29 cellular contexts compared by ENCODE assay signal in genomic region chr10:48451969-48452878, GRCh38.
DNase-seq lines count a peak whose midpoint lies in the region; ATAC-seq and TF ChIP-seq lines count a peak whose summit lies in the region.
"Had no signal": no experiment of that assay in that cellular context is flagged by ENCODE, and none has a peak within 500 bp of the region (broad histone marks: within the 10 kb centered on the region; RNA-seq: fewer than 3 reads in every experiment).

No MANE protein-coding gene starts in this region.

- BruUV-seq in IMR-90 (replicated peaks; lab: Mats Ljungman, UMichigan) = no TSS peak

- no peak overlapping the region for H3K9ac ChIP-seq in IMR-90 (ENCODE audit: low read depth, low read length)

- no peak overlapping the region for H4K5ac ChIP-seq in IMR-90 (ENCODE audit: low read depth, low read length)

- no peak overlapping the region for H3K23ac ChIP-seq in IMR-90 (ENCODE audit: low read depth, low read length)

- H2BK15ac ChIP-seq in IMR-90 (ENCODE audit: low read depth, low read length) = no peak overlapping the region

- TF ChIP-seq POLR2A in IMR-90 (IDR thresholded peaks at IDR 0.05; ENCODE audit: low read depth, low read length) = no peak

- no peaks in the 10 kb centered on the region for H3K9me3 ChIP-seq in left ventricle myocardium inferior (replicated peaks)
- H3K9me3 ChIP-seq in IMR-90 (ENCODE audit: control insufficient read depth, insufficient read depth, low read length) = no peaks in the 10 kb centered on the region
- H3K9me3 ChIP-seq in upper lobe of right lung = no peaks in the 10 kb centered on the region
- H3K9me3 ChIP-seq: BE2C, Caco-2, esophagus squamous epithelium, psoas muscle had no signal

- no peak overlapping the region for H3K4ac ChIP-seq in IMR-90 (ENCODE audit: low read depth, low read length)

- no peak overlapping the region for H2BK120ac ChIP-seq in IMR-90 (ENCODE audit: low read depth, low read length)

- no peak overlapping the region for H3K14ac ChIP-seq in IMR-90 (replicated peaks; ENCODE audit: low read depth, low read length)

- in situ Hi-C loops in IMR-90 (cut with MboI; ENCODE audit: low sequenced_read_pairs) = no loop called here

- peak overlapping the region; percentile 67 for H2AK9ac ChIP-seq in IMR-90 (replicated peaks; ENCODE audit: low read depth, low read length, poor library complexity)

- H2AFZ ChIP-seq in IMR-90 (replicated peaks; ENCODE audit: low read length, poor library complexity) = peak overlapping the region; percentile 9
- H2AFZ ChIP-seq: hepatocyte had no signal

- 97% methylated on average over 4 of the region's 15 CpGs; no CpG with 5 or more reads in 1 of the 2 experiments for WGBS in IMR-90 (ENCODE audit: extremely low coverage in 2 of 2, insufficient read length in 1 of 2), 2 experiments

- no peak overlapping the region for H4K91ac ChIP-seq in IMR-90 (ENCODE audit: insufficient read depth, low read depth, low read length)

- H4K8ac ChIP-seq in IMR-90 (ENCODE audit: low read depth in 2 of 2, low read length in 2 of 2) = no peak overlapping the region

- no peak overlapping the region for H2BK20ac ChIP-seq in IMR-90 (ENCODE audit: low read depth, low read length)

- H3K4me2 ChIP-seq in IMR-90 (ENCODE audit: low read depth, low read length) = no peak overlapping the region
- H3K4me2 ChIP-seq: hepatocyte had no signal

- no peak overlapping the region for H2BK5ac ChIP-seq in IMR-90 (ENCODE audit: low read depth, low read length, poor library complexity, severe bottlenecking)

- H3K36me3 ChIP-seq in left ventricle myocardium inferior (no peaks in the 10 kb centered on the region), IMR-90 (ENCODE audit: control insufficient read depth, insufficient read depth, low read length) (peaks cover 11% of the 10 kb centered on the region; the same call in 1 of the 2 replicates), upper lobe of right lung (no peaks in the 10 kb centered on the region)
- H3K36me3 ChIP-seq: BE2C, esophagus squamous epithelium had no signal

- H3K4me1 ChIP-seq in left ventricle myocardium inferior (peaks cover 11% of the 10 kb centered on the region), IMR-90 (ENCODE audit: control insufficient read depth, insufficient read depth, low read length) (peaks cover 17% of the 10 kb centered on the region), upper lobe of right lung (peaks cover 3% of the 10 kb centered on the region)
- H3K4me1 ChIP-seq: foreskin keratinocyte, psoas muscle had no signal

- H3K18ac ChIP-seq in IMR-90 (ENCODE audit: low read depth, low read length) = no peak overlapping the region

- no peak overlapping the region for H3K56ac ChIP-seq in IMR-90 (ENCODE audit: extremely low read depth, insufficient read depth, low read length)

- no peak overlapping the region for H3K4me3 ChIP-seq in left ventricle myocardium inferior
- no peak overlapping the region for H3K4me3 ChIP-seq in IMR-90 (ENCODE audit: insufficient read depth, low read depth, low read length)
- no peak overlapping the region for H3K4me3 ChIP-seq in upper lobe of right lung
- H3K4me3 ChIP-seq: dorsolateral prefrontal cortex, esophagus squamous epithelium, hepatocyte, K562, psoas muscle had no signal

- intact Hi-C loops in left cardiac atrium (cut with DNase I) = no loop called here
- intact Hi-C loops in left ventricle myocardium inferior (cut with micrococcal nuclease) = no loop called here
- intact Hi-C loops in IMR-90 (cut with micrococcal nuclease) = no loop called here
- intact Hi-C loops in upper lobe of right lung (cut with DNase I) = no loop called here

- H3K27me3 ChIP-seq in left ventricle myocardium inferior (ENCODE audit: low read depth) (no peaks in the 10 kb centered on the region), IMR-90 (ENCODE audit: control insufficient read depth, insufficient read depth, low read length) (no peaks in the 10 kb centered on the region), upper lobe of right lung (no peaks in the 10 kb centered on the region)
- H3K27me3 ChIP-seq: BE2C, dorsolateral prefrontal cortex, foreskin keratinocyte, hepatocyte had no signal

- CTCF ChIA-PET in IMR-90 (lab: Yijun Ruan, JAX) = no interaction called here

- H3K27ac ChIP-seq in left ventricle myocardium inferior (replicated peaks) (no peak overlapping the region), IMR-90 (ENCODE audit: insufficient read depth, low read length) (no peak overlapping the region), upper lobe of right lung (no peak overlapping the region)
- H3K27ac ChIP-seq: dorsolateral prefrontal cortex, esophagus squamous epithelium, foreskin keratinocyte, hepatocyte, psoas muscle had no signal

- H3K9me1 ChIP-seq in IMR-90 (ENCODE audit: insufficient read depth, low read length) = peaks cover 23% of the 10 kb centered on the region

- no peak for TF ChIP-seq RAD21 in IMR-90 (IDR thresholded peaks at IDR 0.05; ENCODE audit: low read length)

- TF ChIP-seq CTCF in left ventricle myocardium inferior (IDR thresholded peaks at IDR 0.05; ENCODE audit: borderline replicate concordance) = no peak
- no peak for TF ChIP-seq CTCF in IMR-90 (conservative IDR thresholded peaks at IDR 0.05; ENCODE audit: low read depth, low read length)
- TF ChIP-seq CTCF in upper lobe of right lung (IDR thresholded peaks at IDR 0.05) = no peak

- POLR2A ChIA-PET in IMR-90 (lab: Charles Lee; ENCODE audit: unreplicated experiment) = no interaction called here

- peaks cover 33% of the 10 kb centered on the region for H4K20me1 ChIP-seq in IMR-90 (ENCODE audit: insufficient read depth, low read length)

- dilution Hi-C loops in IMR-90 (cut with HindIII; ENCODE audit: low sequenced_read_pairs, unreplicated experiment) = no loop called here

- peak; percentile 5 for DNase-seq in left cardiac atrium
- DNase-seq in left ventricle myocardium inferior = no peak
- no peak for DNase-seq in IMR-90
- peak; percentile 81 for DNase-seq in mesenteric fat pad (ENCODE audit: low spot score)
- peak; percentile 54 for DNase-seq in upper lobe of right lung
- DNase-seq in NK-92 (lab: John Stamatoyannopoulos, UW; ENCODE audit: unreplicated experiment) = no peak
- DNase-seq in retina = no peak
- DNase-seq: ACHN; activated CD4-positive, alpha-beta T cell treated with anti-CD3 and anti-CD28 coated beads, Interleukin-2, amount 50 U/mL, for 1 hour; BE2C; DMS79; esophagus squamous epithelium; foreskin keratinocyte; GF-D8; mesendoderm; NCI-H1048; NCI-H1694; NCI-H446 treated with DMSO at 0.1 percent for 48 hours; NCI-H774; stimulated activated CD4-positive, alpha-beta T cell treated with anti-CD3 and anti-CD28 coated beads, Interleukin-15, amount 100 ng/mL, for 24 hours; stimulated activated CD4-positive, alpha-beta T cell treated with anti-CD3 and anti-CD28 coated beads, Interleukin-4, amount 100 ng/mL, for 4 hours; T-cell; trophoblast cell had no signal

- H3K79me1 ChIP-seq in IMR-90 (ENCODE audit: low read depth in 1 of 2, low read length in 2 of 2) = peaks cover 12 to 73% of the 10 kb centered on the region in 2 experiments; a peak in 3 of 4 replicates

- ATAC-seq in left cardiac atrium (no peak), IMR-90 (ENCODE audit: low read depth) (no peak), upper lobe of right lung (no peak), HG03432 (IDR thresholded peaks at IDR 0.05; ENCODE audit: unreplicated experiment) (no peak)
- ATAC-seq: K562, psoas muscle, T-cell had no signal

- no peak overlapping the region for H2AK5ac ChIP-seq in IMR-90 (ENCODE audit: low read depth, low read length)

TF ChIP-seq in IMR-90, 13 proteins besides CTCF, POLR2A, EP300 and RAD21:
- no peak for TF ChIP-seq CEBPB (IDR thresholded peaks at IDR 0.05; ENCODE audit: low read depth, low read length)
- no peak for TF ChIP-seq MXI1 (IDR thresholded peaks at IDR 0.05; ENCODE audit: borderline replicate concordance, low read depth, low read length)
- no peak for TF ChIP-seq MAZ (IDR thresholded peaks at IDR 0.05; ENCODE audit: borderline replicate concordance, low read depth, low read length)
- TF ChIP-seq RCOR1 (IDR thresholded peaks at IDR 0.05; ENCODE audit: insufficient replicate concordance, low read length) = no peak
- TF ChIP-seq CHD1 (IDR thresholded peaks at IDR 0.05; ENCODE audit: low read depth, low read length) = no peak
- no peak for TF ChIP-seq SMC3 (IDR thresholded peaks at IDR 0.05; ENCODE audit: low read depth, low read length)
- TF ChIP-seq USF2 (IDR thresholded peaks at IDR 0.05; ENCODE audit: low read depth, low read length) = no peak
- TF ChIP-seq NFE2L2 (IDR thresholded peaks at IDR 0.05; ENCODE audit: low read depth, low read length) = no peak
- TF ChIP-seq MAFK (IDR thresholded peaks at IDR 0.05; ENCODE audit: low read depth, low read length) = no peak
- TF ChIP-seq BHLHE40 (IDR thresholded peaks at IDR 0.05; ENCODE audit: low read depth, low read length) = no peak
- no peak for TF ChIP-seq ELK1 (IDR thresholded peaks at IDR 0.05; ENCODE audit: borderline replicate concordance, low read depth, low read length)
- no peak for TF ChIP-seq FOS (IDR thresholded peaks at IDR 0.05; ENCODE audit: low read depth, low read length)
- TF ChIP-seq RFX5 (IDR thresholded peaks at IDR 0.05; ENCODE audit: low read depth, low read length) = no peak

Comparison
In these comparisons a context has a peak if more than half of its experiments do, and no peak if none do; other contexts are left out.
1. DNase-seq: peak in left cardiac atrium (single experiment), mesenteric fat pad (single experiment) and upper lobe of right lung (single experiment); none in left ventricle myocardium inferior (single experiment), IMR-90 (single experiment), NK-92 (single experiment) and retina (single experiment).